ENCODE assay signal across 9 cellular contexts in the genomic region with DNA sequence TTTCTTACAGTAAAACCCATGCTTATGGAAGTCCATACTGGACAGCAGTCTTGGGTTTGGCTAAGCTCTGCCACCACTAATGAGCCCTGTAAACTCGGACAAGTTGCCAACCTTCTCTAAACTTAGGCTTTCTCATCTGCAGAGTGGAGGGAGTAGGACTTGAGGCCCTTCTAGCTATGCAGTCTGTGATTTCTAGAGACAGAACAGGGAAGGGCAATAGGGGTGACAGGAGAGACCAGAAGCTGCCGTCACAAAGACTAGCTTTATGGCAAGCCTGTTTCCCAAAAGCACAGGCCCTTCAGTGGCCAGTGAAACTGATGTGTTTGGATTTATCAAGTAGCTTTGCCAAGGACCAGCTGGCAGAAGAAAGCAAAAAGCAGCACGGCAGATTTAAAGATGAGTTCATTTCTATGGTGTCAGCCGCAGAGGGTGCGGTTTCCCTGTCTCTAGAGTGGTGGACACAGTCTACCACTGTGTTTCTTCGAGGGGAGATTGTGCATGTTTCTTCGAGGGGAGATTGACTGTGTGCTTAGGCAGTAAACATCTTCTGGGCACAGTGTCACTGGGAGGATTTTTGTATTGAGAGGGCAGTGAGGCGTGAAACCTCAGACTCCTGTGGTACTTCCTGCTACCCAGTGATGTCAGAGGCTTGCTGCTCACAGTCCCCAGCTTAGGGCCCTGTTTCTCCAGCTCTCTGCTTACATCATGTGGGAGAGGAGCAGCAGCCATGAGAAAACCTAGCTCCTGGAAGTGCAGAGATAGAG.
DNase-seq lines count a peak whose midpoint lies in the region; ATAC-seq, FAIRE-seq and TF ChIP-seq lines count a peak whose summit lies in the region.
"Had no signal": no experiment of that assay in that cellular context is flagged by ENCODE, and none has a peak within 500 bp of the region (broad histone marks: within the 10 kb centered on the region; RNA-seq: fewer than 3 reads in every experiment).

No MANE protein-coding gene starts in this region.

- no peak for TF ChIP-seq CTCF in pancreas (IDR thresholded peaks at IDR 0.05)
- TF ChIP-seq CTCF in testis (IDR thresholded peaks at IDR 0.05) = no peak

- peak; percentile 99 for ATAC-seq in GM18858 (IDR thresholded peaks at IDR 0.05; ENCODE audit: unreplicated experiment)
- ATAC-seq in HG02970 (IDR thresholded peaks at IDR 0.05; ENCODE audit: low FRiP score, unreplicated experiment) = peak; percentile 97
- peak in 3 of 4 donors; percentile 15 to 80 (median 66) for ATAC-seq in pancreas

- DNase-seq in AG08396 (ENCODE audit: low spot score) = peak; percentile 29
- DNase-seq in NCI-H510A (lab: John Stamatoyannopoulos, UW) = peak; percentile 81
- peak; percentile 37 for DNase-seq in epithelial cell of prostate (ENCODE audit: low read depth, low spot score)
- no peak for DNase-seq in pancreas
- DNase-seq in 8988T = no peak
- DNase-seq in testis = no peak

- H3K9me3 ChIP-seq in pancreas (no peaks in the 10 kb centered on the region), testis (no peaks in the 10 kb centered on the region)

- 72% methylated on average over 8 of the region's 8 CpGs for WGBS in pancreas, 2 donors
- WGBS in testis, 2 donors = 69 to 71% methylated on average over 8 of the region's 8 CpGs

- TF ChIP-seq POLR2A in testis (IDR thresholded peaks at IDR 0.05) = no peak

- H3K36me3 ChIP-seq in pancreas (no peaks in the 10 kb centered on the region), testis (ENCODE audit: low read depth, missing control alignments) (no peaks in the 10 kb centered on the region)
- H3K36me3 ChIP-seq: cardiac muscle cell had no signal

- H3K27ac ChIP-seq in epithelial cell of prostate (peak overlapping the region; percentile 5), pancreas (no peak overlapping the region), testis (no peak overlapping the region)
- H3K27ac ChIP-seq: cardiac muscle cell had no signal

- FAIRE-seq in pancreas (lab: Jason Lieb, UNC) = no peak

- H3K27me3 ChIP-seq in pancreas (no peaks in the 10 kb centered on the region), testis (no peaks in the 10 kb centered on the region)
- H3K27me3 ChIP-seq: cardiac muscle cell had no signal

- no peak overlapping the region for H3K4me3 ChIP-seq in pancreas
- no peak overlapping the region for H3K4me3 ChIP-seq in testis
- H3K4me3 ChIP-seq: cardiac muscle cell had no signal

- intact Hi-C loops in pancreas (cut with DNase I) = no loop called here
- intact Hi-C loops in testis (cut with DNase I; ENCODE audit: low total_unique reads) = no loop called here

- H3K4me1 ChIP-seq in pancreas = no peaks in the 10 kb centered on the region
- H3K4me1 ChIP-seq in testis = no peaks in the 10 kb centered on the region

Comparison
In these comparisons a context has a peak if more than half of its experiments do, and no peak if none do; other contexts are left out.
1. DNase-seq: peak in AG08396 (single experiment), NCI-H510A (single experiment) and epithelial cell of prostate (single experiment); none in pancreas (0 of 6), 8988T (single experiment) and testis (single experiment).
2. Peak in every context shown above with its lines, with median percentiles within 50 percentile points of each other: ATAC-seq.